Comparison of ENCODE assay signal across 1 cellular context in the genomic region with DNA sequence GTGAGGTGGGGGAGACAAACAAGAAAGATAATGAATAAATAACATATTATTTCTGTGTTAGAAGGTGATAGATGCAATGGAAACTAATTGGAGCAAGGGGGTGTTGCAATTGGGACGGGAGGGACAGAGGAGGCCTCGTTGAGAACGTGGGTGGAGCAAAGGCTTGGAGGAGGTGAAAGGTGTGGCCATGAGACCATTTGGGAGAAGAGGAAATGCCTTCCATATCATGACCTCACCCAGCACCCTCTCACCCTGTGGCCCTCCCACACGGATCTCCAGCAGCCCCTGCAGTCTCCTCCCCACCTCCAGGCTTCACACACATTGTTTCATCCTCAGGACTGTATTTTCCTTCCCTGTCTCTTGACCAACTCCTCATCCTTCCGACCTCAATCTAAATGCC.
TF ChIP-seq lines count a peak whose summit lies in the region.

No MANE protein-coding gene starts in this region.

TF ChIP-seq in H1, 55 proteins besides CTCF, POLR2A, EP300 and RAD21:
- TF ChIP-seq HDAC2 (IDR thresholded peaks at IDR 0.05; ENCODE audit: borderline replicate concordance in 1 of 2, low read depth in 2 of 2, low read length in 2 of 2) (no peak), CBX5 (IDR thresholded peaks at IDR 0.05; ENCODE audit: low read depth, low read length) (no peak), POU5F1 (IDR thresholded peaks at IDR 0.05; ENCODE audit: low read depth, low read length) (no peak), SP4 (IDR thresholded peaks at IDR 0.05; ENCODE audit: low read length) (no peak), SP2 (IDR thresholded peaks at IDR 0.05; ENCODE audit: low read length) (no peak), ASH2L (IDR thresholded peaks at IDR 0.05; ENCODE audit: low read length) (no peak), FOSL1 (IDR thresholded peaks at IDR 0.05; ENCODE audit: insufficient read depth, low read depth, low read length) (no peak), SP1 (IDR thresholded peaks at IDR 0.05; ENCODE audit: low read depth, low read length) (no peak), TAF1 (IDR thresholded peaks at IDR 0.05; ENCODE audit: low read depth, low read length) (no peak), BACH1 (IDR thresholded peaks at IDR 0.05; ENCODE audit: low read length) (no peak), SUZ12 (IDR thresholded peaks at IDR 0.05; ENCODE audit: low read length) (no peak), GTF2F1 (IDR thresholded peaks at IDR 0.05; ENCODE audit: borderline replicate concordance, low read depth, low read length) (no peak), KDM1A (IDR thresholded peaks at IDR 0.05; ENCODE audit: borderline replicate concordance, low read length) (no peak)
- TF ChIP-seq, protein P1, sequence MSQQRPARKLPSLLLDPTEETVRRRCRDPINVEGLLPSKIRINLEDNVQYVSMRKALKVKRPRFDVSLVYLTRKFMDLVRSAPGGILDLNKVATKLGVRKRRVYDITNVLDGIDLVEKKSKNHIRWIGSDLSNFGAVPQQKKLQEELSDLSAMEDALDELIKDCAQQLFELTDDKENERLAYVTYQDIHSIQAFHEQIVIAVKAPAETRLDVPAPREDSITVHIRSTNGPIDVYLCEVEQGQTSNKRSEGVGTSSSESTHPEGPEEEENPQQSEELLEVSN (IDR thresholded peaks at IDR 0.05): no peak
- TF ChIP-seq, protein P2, sequence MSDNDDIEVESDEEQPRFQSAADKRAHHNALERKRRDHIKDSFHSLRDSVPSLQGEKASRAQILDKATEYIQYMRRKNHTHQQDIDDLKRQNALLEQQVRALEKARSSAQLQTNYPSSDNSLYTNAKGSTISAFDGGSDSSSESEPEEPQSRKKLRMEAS (IDR thresholded peaks at IDR 0.05): no peak
- TF ChIP-seq, protein P3, sequence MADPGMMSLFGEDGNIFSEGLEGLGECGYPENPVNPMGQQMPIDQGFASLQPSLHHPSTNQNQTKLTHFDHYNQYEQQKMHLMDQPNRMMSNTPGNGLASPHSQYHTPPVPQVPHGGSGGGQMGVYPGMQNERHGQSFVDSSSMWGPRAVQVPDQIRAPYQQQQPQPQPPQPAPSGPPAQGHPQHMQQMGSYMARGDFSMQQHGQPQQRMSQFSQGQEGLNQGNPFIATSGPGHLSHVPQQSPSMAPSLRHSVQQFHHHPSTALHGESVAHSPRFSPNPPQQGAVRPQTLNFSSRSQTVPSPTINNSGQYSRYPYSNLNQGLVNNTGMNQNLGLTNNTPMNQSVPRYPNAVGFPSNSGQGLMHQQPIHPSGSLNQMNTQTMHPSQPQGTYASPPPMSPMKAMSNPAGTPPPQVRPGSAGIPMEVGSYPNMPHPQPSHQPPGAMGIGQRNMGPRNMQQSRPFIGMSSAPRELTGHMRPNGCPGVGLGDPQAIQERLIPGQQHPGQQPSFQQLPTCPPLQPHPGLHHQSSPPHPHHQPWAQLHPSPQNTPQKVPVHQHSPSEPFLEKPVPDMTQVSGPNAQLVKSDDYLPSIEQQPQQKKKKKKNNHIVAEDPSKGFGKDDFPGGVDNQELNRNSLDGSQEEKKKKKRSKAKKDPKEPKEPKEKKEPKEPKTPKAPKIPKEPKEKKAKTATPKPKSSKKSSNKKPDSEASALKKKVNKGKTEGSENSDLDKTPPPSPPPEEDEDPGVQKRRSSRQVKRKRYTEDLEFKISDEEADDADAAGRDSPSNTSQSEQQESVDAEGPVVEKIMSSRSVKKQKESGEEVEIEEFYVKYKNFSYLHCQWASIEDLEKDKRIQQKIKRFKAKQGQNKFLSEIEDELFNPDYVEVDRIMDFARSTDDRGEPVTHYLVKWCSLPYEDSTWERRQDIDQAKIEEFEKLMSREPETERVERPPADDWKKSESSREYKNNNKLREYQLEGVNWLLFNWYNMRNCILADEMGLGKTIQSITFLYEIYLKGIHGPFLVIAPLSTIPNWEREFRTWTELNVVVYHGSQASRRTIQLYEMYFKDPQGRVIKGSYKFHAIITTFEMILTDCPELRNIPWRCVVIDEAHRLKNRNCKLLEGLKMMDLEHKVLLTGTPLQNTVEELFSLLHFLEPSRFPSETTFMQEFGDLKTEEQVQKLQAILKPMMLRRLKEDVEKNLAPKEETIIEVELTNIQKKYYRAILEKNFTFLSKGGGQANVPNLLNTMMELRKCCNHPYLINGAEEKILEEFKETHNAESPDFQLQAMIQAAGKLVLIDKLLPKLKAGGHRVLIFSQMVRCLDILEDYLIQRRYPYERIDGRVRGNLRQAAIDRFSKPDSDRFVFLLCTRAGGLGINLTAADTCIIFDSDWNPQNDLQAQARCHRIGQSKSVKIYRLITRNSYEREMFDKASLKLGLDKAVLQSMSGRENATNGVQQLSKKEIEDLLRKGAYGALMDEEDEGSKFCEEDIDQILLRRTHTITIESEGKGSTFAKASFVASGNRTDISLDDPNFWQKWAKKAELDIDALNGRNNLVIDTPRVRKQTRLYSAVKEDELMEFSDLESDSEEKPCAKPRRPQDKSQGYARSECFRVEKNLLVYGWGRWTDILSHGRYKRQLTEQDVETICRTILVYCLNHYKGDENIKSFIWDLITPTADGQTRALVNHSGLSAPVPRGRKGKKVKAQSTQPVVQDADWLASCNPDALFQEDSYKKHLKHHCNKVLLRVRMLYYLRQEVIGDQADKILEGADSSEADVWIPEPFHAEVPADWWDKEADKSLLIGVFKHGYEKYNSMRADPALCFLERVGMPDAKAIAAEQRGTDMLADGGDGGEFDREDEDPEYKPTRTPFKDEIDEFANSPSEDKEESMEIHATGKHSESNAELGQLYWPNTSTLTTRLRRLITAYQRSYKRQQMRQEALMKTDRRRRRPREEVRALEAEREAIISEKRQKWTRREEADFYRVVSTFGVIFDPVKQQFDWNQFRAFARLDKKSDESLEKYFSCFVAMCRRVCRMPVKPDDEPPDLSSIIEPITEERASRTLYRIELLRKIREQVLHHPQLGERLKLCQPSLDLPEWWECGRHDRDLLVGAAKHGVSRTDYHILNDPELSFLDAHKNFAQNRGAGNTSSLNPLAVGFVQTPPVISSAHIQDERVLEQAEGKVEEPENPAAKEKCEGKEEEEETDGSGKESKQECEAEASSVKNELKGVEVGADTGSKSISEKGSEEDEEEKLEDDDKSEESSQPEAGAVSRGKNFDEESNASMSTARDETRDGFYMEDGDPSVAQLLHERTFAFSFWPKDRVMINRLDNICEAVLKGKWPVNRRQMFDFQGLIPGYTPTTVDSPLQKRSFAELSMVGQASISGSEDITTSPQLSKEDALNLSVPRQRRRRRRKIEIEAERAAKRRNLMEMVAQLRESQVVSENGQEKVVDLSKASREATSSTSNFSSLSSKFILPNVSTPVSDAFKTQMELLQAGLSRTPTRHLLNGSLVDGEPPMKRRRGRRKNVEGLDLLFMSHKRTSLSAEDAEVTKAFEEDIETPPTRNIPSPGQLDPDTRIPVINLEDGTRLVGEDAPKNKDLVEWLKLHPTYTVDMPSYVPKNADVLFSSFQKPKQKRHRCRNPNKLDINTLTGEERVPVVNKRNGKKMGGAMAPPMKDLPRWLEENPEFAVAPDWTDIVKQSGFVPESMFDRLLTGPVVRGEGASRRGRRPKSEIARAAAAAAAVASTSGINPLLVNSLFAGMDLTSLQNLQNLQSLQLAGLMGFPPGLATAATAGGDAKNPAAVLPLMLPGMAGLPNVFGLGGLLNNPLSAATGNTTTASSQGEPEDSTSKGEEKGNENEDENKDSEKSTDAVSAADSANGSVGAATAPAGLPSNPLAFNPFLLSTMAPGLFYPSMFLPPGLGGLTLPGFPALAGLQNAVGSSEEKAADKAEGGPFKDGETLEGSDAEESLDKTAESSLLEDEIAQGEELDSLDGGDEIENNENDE (IDR thresholded peaks at IDR 0.05; ENCODE audit: insufficient replicate concordance, low read length): no peak
